In the genomic region with DNA sequence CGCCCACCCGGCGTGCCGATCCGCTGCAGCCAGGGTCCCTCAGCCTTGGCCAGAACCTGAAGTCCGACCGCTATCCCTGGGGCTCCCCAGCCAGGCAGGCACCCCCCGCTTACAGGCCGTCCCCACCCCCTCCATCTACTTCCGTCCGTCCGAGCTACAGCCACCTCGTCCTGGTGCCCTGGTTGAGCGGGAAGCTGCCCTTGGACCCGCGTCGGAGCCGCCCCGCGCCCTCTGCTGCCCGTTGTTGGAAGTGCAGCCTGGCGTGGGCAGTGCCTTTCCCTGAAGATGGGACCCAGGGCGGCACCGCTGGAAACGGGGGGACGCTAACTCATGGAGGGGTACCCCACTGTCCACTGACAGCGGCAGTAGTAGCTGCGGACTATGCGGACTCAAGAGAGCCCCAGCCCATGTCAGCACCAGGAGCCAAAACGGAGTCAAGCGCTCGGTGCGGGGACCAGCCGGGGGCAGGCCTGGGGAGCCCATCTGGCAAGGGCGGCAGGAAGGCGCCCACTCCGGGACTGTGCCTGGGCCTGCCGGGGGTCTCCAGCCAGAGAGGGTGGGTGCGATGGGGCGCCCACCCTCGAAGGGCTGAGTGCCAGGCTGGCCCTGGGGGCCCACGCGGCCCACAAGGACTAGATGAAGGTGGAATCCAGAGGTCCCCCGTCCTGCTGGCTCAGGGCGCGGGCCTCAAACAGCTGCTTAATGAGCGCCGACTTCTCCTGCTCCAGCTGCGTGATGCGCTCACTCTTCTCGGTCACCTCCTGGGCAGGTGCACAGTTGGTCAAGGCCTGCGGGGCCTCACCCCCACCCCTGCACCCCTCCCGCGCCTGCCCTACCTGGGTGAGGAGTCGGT, we compare ENCODE assay signal across 1 cellular context.
TF ChIP-seq lines count a peak whose summit lies in the region.

No MANE protein-coding gene starts in this region.

TF ChIP-seq in HepG2, 621 proteins besides CTCF, POLR2A, EP300 and RAD21 (continued from another document and continues in another):
- TF ChIP-seq GPN1 (CRISPR knock-in tag; IDR thresholded peaks at IDR 0.05; ENCODE audit: borderline replicate concordance) (no peak), MIXL1 (CRISPR knock-in tag; IDR thresholded peaks at IDR 0.05) (0 out of 2 replicates have a peak, but pooled peaks have one; percentile 27), ZNF34 (CRISPR knock-in tag; IDR thresholded peaks at IDR 0.05; ENCODE audit: borderline replicate concordance) (no peak), ZNF589 (CRISPR knock-in tag; conservative IDR thresholded peaks at IDR 0.05) (no peak), TBL1XR1 (IDR thresholded peaks at IDR 0.05; ENCODE audit: borderline replicate concordance, low read length, partially characterized antibody) (no peak), MAFG (CRISPR knock-in tag; IDR thresholded peaks at IDR 0.05) (no peak), SIX4 (CRISPR knock-in tag; IDR thresholded peaks at IDR 0.05) (no peak), HDAC6 (IDR thresholded peaks at IDR 0.05; ENCODE audit: low read depth, low read length) (no peak), ZNF572 (CRISPR knock-in tag; IDR thresholded peaks at IDR 0.05) (no peak), ZNF292 (CRISPR knock-in tag; IDR thresholded peaks at IDR 0.05; ENCODE audit: borderline replicate concordance, low read depth) (no peak), FOXJ3 (CRISPR knock-in tag; IDR thresholded peaks at IDR 0.05; ENCODE audit: borderline replicate concordance) (no peak), FLYWCH1 (CRISPR knock-in tag; IDR thresholded peaks at IDR 0.05) (no peak), MIER2 (CRISPR knock-in tag; IDR thresholded peaks at IDR 0.05) (peak; percentile 79), RCOR2 (CRISPR knock-in tag; IDR thresholded peaks at IDR 0.05) (no peak), MATR3 (CRISPR knock-in tag; IDR thresholded peaks at IDR 0.05) (no peak), FOXO1 (CRISPR knock-in tag; IDR thresholded peaks at IDR 0.05) (no peak), NPAS2 (CRISPR knock-in tag; IDR thresholded peaks at IDR 0.05; ENCODE audit: borderline replicate concordance) (no peak), MYC (CRISPR knock-in tag; IDR thresholded peaks at IDR 0.05; ENCODE audit: borderline replicate concordance) (peak; percentile 46; the same call in 1 of the 2 replicates), ZNF547 (CRISPR knock-in tag; IDR thresholded peaks at IDR 0.05) (0 out of 2 replicates have a peak, but pooled peaks have one; percentile 26), ZNF367 (CRISPR knock-in tag; IDR thresholded peaks at IDR 0.05; ENCODE audit: borderline replicate concordance) (no peak), MTA3 (CRISPR knock-in tag; IDR thresholded peaks at IDR 0.05) (no peak), TP53 (CRISPR knock-in tag; conservative IDR thresholded peaks at IDR 0.05) (no peak), ZNF24 (IDR thresholded peaks at IDR 0.05) (no peak), THAP11 (CRISPR knock-in tag; IDR thresholded peaks at IDR 0.05) (peak; percentile 32; the same call in 1 of the 2 replicates), SSRP1 (CRISPR knock-in tag; IDR thresholded peaks at IDR 0.05) (no peak), ZNF672 (CRISPR knock-in tag; IDR thresholded peaks at IDR 0.05) (no peak), ZNF160 (CRISPR knock-in tag; IDR thresholded peaks at IDR 0.05) (no peak), ZNF382 (CRISPR knock-in tag; IDR thresholded peaks at IDR 0.05; ENCODE audit: borderline replicate concordance) (no peak), ZNF557 (CRISPR knock-in tag; IDR thresholded peaks at IDR 0.05) (no peak), ZNF484 (CRISPR knock-in tag; IDR thresholded peaks at IDR 0.05; ENCODE audit: borderline replicate concordance, low read depth) (no peak), KDM2A (CRISPR knock-in tag; IDR thresholded peaks at IDR 0.05; ENCODE audit: borderline replicate concordance, low read depth) (peak; percentile 92), RFX5 (IDR thresholded peaks at IDR 0.05; ENCODE audit: low read depth, low read length) (no peak), ZNF121 (CRISPR knock-in tag; IDR thresholded peaks at IDR 0.05) (no peak), ZNF558 (CRISPR knock-in tag; IDR thresholded peaks at IDR 0.05; ENCODE audit: borderline replicate concordance) (no peak), RXRA (CRISPR knock-in tag; IDR thresholded peaks at IDR 0.05) (no peak)
- TF ChIP-seq, protein P1, sequence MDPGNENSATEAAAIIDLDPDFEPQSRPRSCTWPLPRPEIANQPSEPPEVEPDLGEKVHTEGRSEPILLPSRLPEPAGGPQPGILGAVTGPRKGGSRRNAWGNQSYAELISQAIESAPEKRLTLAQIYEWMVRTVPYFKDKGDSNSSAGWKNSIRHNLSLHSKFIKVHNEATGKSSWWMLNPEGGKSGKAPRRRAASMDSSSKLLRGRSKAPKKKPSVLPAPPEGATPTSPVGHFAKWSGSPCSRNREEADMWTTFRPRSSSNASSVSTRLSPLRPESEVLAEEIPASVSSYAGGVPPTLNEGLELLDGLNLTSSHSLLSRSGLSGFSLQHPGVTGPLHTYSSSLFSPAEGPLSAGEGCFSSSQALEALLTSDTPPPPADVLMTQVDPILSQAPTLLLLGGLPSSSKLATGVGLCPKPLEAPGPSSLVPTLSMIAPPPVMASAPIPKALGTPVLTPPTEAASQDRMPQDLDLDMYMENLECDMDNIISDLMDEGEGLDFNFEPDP (CRISPR knock-in tag; conservative IDR thresholded peaks at IDR 0.05) = no peak
- TF ChIP-seq, protein P2, sequence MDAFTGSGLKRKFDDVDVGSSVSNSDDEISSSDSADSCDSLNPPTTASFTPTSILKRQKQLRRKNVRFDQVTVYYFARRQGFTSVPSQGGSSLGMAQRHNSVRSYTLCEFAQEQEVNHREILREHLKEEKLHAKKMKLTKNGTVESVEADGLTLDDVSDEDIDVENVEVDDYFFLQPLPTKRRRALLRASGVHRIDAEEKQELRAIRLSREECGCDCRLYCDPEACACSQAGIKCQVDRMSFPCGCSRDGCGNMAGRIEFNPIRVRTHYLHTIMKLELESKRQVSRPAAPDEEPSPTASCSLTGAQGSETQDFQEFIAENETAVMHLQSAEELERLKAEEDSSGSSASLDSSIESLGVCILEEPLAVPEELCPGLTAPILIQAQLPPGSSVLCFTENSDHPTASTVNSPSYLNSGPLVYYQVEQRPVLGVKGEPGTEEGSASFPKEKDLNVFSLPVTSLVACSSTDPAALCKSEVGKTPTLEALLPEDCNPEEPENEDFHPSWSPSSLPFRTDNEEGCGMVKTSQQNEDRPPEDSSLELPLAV (CRISPR knock-in tag; conservative IDR thresholded peaks at IDR 0.05; ENCODE audit: low read depth) = no peak
- TF ChIP-seq, protein P3, sequence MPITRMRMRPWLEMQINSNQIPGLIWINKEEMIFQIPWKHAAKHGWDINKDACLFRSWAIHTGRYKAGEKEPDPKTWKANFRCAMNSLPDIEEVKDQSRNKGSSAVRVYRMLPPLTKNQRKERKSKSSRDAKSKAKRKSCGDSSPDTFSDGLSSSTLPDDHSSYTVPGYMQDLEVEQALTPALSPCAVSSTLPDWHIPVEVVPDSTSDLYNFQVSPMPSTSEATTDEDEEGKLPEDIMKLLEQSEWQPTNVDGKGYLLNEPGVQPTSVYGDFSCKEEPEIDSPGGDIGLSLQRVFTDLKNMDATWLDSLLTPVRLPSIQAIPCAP (CRISPR knock-in tag; IDR thresholded peaks at IDR 0.05; ENCODE audit: low read depth) = no peak
- TF ChIP-seq, protein P4, sequence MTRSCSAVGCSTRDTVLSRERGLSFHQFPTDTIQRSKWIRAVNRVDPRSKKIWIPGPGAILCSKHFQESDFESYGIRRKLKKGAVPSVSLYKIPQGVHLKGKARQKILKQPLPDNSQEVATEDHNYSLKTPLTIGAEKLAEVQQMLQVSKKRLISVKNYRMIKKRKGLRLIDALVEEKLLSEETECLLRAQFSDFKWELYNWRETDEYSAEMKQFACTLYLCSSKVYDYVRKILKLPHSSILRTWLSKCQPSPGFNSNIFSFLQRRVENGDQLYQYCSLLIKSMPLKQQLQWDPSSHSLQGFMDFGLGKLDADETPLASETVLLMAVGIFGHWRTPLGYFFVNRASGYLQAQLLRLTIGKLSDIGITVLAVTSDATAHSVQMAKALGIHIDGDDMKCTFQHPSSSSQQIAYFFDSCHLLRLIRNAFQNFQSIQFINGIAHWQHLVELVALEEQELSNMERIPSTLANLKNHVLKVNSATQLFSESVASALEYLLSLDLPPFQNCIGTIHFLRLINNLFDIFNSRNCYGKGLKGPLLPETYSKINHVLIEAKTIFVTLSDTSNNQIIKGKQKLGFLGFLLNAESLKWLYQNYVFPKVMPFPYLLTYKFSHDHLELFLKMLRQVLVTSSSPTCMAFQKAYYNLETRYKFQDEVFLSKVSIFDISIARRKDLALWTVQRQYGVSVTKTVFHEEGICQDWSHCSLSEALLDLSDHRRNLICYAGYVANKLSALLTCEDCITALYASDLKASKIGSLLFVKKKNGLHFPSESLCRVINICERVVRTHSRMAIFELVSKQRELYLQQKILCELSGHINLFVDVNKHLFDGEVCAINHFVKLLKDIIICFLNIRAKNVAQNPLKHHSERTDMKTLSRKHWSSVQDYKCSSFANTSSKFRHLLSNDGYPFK (CRISPR knock-in tag; IDR thresholded peaks at IDR 0.05; ENCODE audit: borderline replicate concordance) = no peak
- TF ChIP-seq, protein P5, sequence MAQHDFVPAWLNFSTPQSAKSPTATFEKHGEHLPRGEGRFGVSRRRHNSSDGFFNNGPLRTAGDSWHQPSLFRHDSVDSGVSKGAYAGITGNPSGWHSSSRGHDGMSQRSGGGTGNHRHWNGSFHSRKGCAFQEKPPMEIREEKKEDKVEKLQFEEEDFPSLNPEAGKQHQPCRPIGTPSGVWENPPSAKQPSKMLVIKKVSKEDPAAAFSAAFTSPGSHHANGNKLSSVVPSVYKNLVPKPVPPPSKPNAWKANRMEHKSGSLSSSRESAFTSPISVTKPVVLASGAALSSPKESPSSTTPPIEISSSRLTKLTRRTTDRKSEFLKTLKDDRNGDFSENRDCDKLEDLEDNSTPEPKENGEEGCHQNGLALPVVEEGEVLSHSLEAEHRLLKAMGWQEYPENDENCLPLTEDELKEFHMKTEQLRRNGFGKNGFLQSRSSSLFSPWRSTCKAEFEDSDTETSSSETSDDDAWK (CRISPR knock-in tag; IDR thresholded peaks at IDR 0.05) = no peak
- TF ChIP-seq, protein P6, sequence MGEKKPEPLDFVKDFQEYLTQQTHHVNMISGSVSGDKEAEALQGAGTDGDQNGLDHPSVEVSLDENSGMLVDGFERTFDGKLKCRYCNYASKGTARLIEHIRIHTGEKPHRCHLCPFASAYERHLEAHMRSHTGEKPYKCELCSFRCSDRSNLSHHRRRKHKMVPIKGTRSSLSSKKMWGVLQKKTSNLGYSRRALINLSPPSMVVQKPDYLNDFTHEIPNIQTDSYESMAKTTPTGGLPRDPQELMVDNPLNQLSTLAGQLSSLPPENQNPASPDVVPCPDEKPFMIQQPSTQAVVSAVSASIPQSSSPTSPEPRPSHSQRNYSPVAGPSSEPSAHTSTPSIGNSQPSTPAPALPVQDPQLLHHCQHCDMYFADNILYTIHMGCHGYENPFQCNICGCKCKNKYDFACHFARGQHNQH (CRISPR knock-in tag; IDR thresholded peaks at IDR 0.05) = peak; percentile 59; the same call in 1 of the 2 replicates
- TF ChIP-seq, protein P7, sequence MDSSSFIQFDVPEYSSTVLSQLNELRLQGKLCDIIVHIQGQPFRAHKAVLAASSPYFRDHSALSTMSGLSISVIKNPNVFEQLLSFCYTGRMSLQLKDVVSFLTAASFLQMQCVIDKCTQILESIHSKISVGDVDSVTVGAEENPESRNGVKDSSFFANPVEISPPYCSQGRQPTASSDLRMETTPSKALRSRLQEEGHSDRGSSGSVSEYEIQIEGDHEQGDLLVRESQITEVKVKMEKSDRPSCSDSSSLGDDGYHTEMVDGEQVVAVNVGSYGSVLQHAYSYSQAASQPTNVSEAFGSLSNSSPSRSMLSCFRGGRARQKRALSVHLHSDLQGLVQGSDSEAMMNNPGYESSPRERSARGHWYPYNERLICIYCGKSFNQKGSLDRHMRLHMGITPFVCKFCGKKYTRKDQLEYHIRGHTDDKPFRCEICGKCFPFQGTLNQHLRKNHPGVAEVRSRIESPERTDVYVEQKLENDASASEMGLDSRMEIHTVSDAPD (CRISPR knock-in tag; IDR thresholded peaks at IDR 0.05) = no peak
- TF ChIP-seq, protein P8, sequence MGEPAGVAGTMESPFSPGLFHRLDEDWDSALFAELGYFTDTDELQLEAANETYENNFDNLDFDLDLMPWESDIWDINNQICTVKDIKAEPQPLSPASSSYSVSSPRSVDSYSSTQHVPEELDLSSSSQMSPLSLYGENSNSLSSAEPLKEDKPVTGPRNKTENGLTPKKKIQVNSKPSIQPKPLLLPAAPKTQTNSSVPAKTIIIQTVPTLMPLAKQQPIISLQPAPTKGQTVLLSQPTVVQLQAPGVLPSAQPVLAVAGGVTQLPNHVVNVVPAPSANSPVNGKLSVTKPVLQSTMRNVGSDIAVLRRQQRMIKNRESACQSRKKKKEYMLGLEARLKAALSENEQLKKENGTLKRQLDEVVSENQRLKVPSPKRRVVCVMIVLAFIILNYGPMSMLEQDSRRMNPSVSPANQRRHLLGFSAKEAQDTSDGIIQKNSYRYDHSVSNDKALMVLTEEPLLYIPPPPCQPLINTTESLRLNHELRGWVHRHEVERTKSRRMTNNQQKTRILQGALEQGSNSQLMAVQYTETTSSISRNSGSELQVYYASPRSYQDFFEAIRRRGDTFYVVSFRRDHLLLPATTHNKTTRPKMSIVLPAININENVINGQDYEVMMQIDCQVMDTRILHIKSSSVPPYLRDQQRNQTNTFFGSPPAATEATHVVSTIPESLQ (CRISPR knock-in tag; conservative IDR thresholded peaks at IDR 0.05) = no peak
- TF ChIP-seq, protein P9, sequence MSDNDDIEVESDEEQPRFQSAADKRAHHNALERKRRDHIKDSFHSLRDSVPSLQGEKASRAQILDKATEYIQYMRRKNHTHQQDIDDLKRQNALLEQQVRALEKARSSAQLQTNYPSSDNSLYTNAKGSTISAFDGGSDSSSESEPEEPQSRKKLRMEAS (IDR thresholded peaks at IDR 0.05) = peak; percentile 76; the same call in 1 of the 2 replicates
- TF ChIP-seq, protein P10, sequence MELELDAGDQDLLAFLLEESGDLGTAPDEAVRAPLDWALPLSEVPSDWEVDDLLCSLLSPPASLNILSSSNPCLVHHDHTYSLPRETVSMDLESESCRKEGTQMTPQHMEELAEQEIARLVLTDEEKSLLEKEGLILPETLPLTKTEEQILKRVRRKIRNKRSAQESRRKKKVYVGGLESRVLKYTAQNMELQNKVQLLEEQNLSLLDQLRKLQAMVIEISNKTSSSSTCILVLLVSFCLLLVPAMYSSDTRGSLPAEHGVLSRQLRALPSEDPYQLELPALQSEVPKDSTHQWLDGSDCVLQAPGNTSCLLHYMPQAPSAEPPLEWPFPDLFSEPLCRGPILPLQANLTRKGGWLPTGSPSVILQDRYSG (CRISPR knock-in tag; IDR thresholded peaks at IDR 0.05) = no peak
- TF ChIP-seq, protein P11, sequence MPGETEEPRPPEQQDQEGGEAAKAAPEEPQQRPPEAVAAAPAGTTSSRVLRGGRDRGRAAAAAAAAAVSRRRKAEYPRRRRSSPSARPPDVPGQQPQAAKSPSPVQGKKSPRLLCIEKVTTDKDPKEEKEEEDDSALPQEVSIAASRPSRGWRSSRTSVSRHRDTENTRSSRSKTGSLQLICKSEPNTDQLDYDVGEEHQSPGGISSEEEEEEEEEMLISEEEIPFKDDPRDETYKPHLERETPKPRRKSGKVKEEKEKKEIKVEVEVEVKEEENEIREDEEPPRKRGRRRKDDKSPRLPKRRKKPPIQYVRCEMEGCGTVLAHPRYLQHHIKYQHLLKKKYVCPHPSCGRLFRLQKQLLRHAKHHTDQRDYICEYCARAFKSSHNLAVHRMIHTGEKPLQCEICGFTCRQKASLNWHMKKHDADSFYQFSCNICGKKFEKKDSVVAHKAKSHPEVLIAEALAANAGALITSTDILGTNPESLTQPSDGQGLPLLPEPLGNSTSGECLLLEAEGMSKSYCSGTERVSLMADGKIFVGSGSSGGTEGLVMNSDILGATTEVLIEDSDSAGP (CRISPR knock-in tag; IDR thresholded peaks at IDR 0.05; ENCODE audit: borderline replicate concordance) = peak; percentile 72; the same call in 1 of the 2 replicates
